1 cellular context compared by ENCODE assay signal in genomic region chr11:12149672-12150225, GRCh38.
TF ChIP-seq lines count a peak whose summit lies in the region.

No MANE protein-coding gene starts in this region.

TF ChIP-seq in HepG2, 621 proteins besides CTCF, POLR2A, EP300 and RAD21 (continued from another document):
- TF ChIP-seq PATZ1 (CRISPR knock-in tag; IDR thresholded peaks at IDR 0.05) (no peak), SMARCE1 (IDR thresholded peaks at IDR 0.05; ENCODE audit: borderline replicate concordance) (no peak), KLF6 (CRISPR knock-in tag; IDR thresholded peaks at IDR 0.05) (no peak)
